19 cellular contexts compared by ENCODE assay signal in the genomic region with DNA sequence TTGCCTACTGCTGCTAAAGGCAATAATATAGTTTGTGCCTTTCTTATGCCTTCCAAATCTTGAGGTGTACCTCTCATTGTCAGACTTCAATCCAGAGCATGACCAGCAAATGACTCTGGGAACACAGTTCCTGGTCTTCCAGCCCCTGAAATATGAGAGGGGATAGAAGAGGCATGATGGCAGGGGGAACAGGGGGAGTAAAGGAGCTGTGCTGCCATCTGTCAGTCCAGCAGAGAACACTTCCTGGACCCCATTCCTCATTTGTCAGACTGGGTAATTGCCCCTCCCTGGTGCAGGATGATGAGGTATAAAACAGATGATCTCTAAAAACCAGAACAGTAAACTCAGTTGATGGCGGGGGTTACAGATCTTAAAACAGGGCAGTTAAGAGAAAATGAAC.
DNase-seq lines count a peak whose midpoint lies in the region; ATAC-seq, FAIRE-seq and TF ChIP-seq lines count a peak whose summit lies in the region.
"Had no signal": no experiment of that assay in that cellular context is flagged by ENCODE, and none has a peak within 500 bp of the region (broad histone marks: within the 10 kb centered on the region; RNA-seq: fewer than 3 reads in every experiment).

No MANE protein-coding gene starts in this region.

- no peaks in the 10 kb centered on the region for H3F3A ChIP-seq in Loucy (ENCODE audit: low read depth)

- 0 out of 2 replicates have a peak overlapping the region, but pooled peaks have one; percentile 53 for H2AFZ ChIP-seq in Loucy (ENCODE audit: low read length)

- H3K27ac ChIP-seq in WERI-Rb-1 (no peak overlapping the region), psoas muscle (no peak overlapping the region)
- H3K27ac ChIP-seq: A549, RWPE1 had no signal

- no peak overlapping the region for H3K4me2 ChIP-seq in Loucy (ENCODE audit: low read depth, low read length, poor library complexity, severe bottlenecking)
- H3K4me2 ChIP-seq: A549 had no signal

- H3K9ac ChIP-seq in Loucy (ENCODE audit: low read depth, low read length, poor library complexity, severe bottlenecking) = no peak overlapping the region

- intact Hi-C loops in psoas muscle (cut with DNase I) = no loop called here

- TF ChIP-seq POLR2A in GM18505 (IDR thresholded peaks at IDR 0.05; ENCODE audit: borderline replicate concordance, extremely low read depth, insufficient read depth, insufficient read length) = no peak

- no peaks in the 10 kb centered on the region for H3K79me2 ChIP-seq in Loucy (ENCODE audit: insufficient read depth, low read length)

- H3K4me1 ChIP-seq in Loucy (ENCODE audit: insufficient read depth, low read length, poor library complexity, severe bottlenecking) = peaks cover 11% of the 10 kb centered on the region
- no peaks in the 10 kb centered on the region for H3K4me1 ChIP-seq in psoas muscle
- H3K4me1 ChIP-seq: A549 had no signal

- TF ChIP-seq CTCF in Loucy (conservative IDR thresholded peaks at IDR 0.05; ENCODE audit: low read length) (peak; percentile 56), WERI-Rb-1 (IDR thresholded peaks at IDR 0.05; ENCODE audit: low read depth, low read length) (peak; percentile 42; the same call in 1 of the 2 replicates), D721Med (IDR thresholded peaks at IDR 0.05; ENCODE audit: insufficient read depth, missing control alignments) (no peak), psoas muscle (IDR thresholded peaks at IDR 0.05) (no peak)

- H3K9me3 ChIP-seq in Loucy (ENCODE audit: insufficient read depth, low read depth, low read length) = 0 out of 2 replicates have a peak, but pooled peaks cover under 1% of the 10 kb centered on the region
- no peaks in the 10 kb centered on the region for H3K9me3 ChIP-seq in WERI-Rb-1 (ENCODE audit: severe bottlenecking)
- no peaks in the 10 kb centered on the region for H3K9me3 ChIP-seq in psoas muscle
- H3K9me3 ChIP-seq: A549, MG63 had no signal

- H3K4me3 ChIP-seq in Loucy (ENCODE audit: low read length, poor library complexity, severe bottlenecking) (no peak overlapping the region), WERI-Rb-1 (ENCODE audit: low read depth, low read length) (no peak overlapping the region), psoas muscle (no peak overlapping the region)
- H3K4me3 ChIP-seq: A549, MG63 had no signal

- H4K20me1 ChIP-seq in Loucy (ENCODE audit: insufficient read depth, low read length, poor library complexity, severe bottlenecking) = no peaks in the 10 kb centered on the region

- ATAC-seq in GM18505 (IDR thresholded peaks at IDR 0.05; ENCODE audit: unreplicated experiment) (no peak), psoas muscle (no peak)
- ATAC-seq: A549, HepG2 had no signal

- DNase-seq in NCI-H524 (lab: John Stamatoyannopoulos, UW) (peak; percentile 10 to 49), NCI-H524 treated with DMSO at 0.1 percent for 48 hours (lab: John Stamatoyannopoulos, UW) (no peak), WERI-Rb-1 (peak; percentile 8), iPS-NIHi7 (ENCODE audit: extremely low spot score) (peak; percentile 53), D721Med (ENCODE audit: insufficient read length, low spot score) (no peak), psoas muscle (no peak)
- DNase-seq: COR-L47; DMS79; HFFc6; MG63; NCI-H1092; NCI-H1694; NCI-H510A; NK-92 treated with Interleukin-12 subunit alpha and Interleukin-12 subunit beta, amount 100 ng/mL, for 24 hours had no signal

- no peaks in the 10 kb centered on the region for H3K36me3 ChIP-seq in Loucy (ENCODE audit: insufficient read depth, low read length)
- no peaks in the 10 kb centered on the region for H3K36me3 ChIP-seq in WERI-Rb-1
- H3K36me3 ChIP-seq in psoas muscle (ENCODE audit: insufficient read depth in 1 of 2, low read depth in 1 of 2) = no peaks in the 10 kb centered on the region
- H3K36me3 ChIP-seq: MG63 had no signal

- no peaks in the 10 kb centered on the region for H3K9me2 ChIP-seq in Loucy (replicated peaks; ENCODE audit: low read depth, low read length)

- WGBS in psoas muscle, 3 donors = 92 to 96% (median 96%) methylated on average over 1 of the region's 1 CpG

- H3K27me3 ChIP-seq in Loucy (ENCODE audit: insufficient read depth, low read length, poor library complexity, severe bottlenecking) (no peaks in the 10 kb centered on the region), WERI-Rb-1 (ENCODE audit: insufficient read depth, low read depth, severe bottlenecking) (no peaks in the 10 kb centered on the region), psoas muscle (ENCODE audit: insufficient read depth in 3 of 3, low read length in 2 of 3) (no peaks in the 10 kb centered on the region)
- H3K27me3 ChIP-seq: MG63 had no signal

- no peak for FAIRE-seq in D721Med (lab: Jason Lieb, UNC)
- FAIRE-seq: A549, HepG2 had no signal

Comparison
In these comparisons a context has a peak if more than half of its experiments do, and no peak if none do; other contexts are left out.
1. DNase-seq: peak in NCI-H524 (2 of 2), WERI-Rb-1 (single experiment) and iPS-NIHi7 (single experiment); none in NCI-H524 treated with DMSO at 0.1 percent for 48 hours (single experiment), D721Med (single experiment) and psoas muscle (0 of 2).
2. CTCF ChIP-seq: peak in Loucy (single experiment) and WERI-Rb-1 (single experiment); none in D721Med (single experiment) and psoas muscle (single experiment).